ENCODE assay signal across 9 cellular contexts in the genomic region with DNA sequence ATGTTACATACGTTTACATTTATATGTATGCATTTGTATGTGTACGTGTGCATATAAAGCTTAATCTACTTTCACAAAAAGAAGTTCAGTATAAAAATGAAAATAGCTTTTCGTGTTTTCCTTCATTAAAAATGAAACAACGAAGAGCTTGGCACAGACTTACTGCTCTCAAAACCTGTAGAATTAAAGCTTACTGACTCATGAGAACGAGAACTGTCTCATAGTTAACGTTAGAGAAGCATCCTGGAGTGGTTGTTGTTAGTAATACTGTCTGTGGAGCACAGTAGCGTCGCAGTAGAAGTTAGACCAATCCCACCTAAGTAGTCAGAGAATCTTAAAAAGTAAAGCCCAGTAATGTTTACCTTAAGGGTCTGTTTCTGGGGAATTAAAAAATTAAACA. TPM values are rescaled to one million over a fixed set of nuclear protein-coding genes. Genes with fewer than 3 reads are reported as not detected.
DNase-seq lines count a peak whose midpoint lies in the region; ATAC-seq, FAIRE-seq and TF ChIP-seq lines count a peak whose summit lies in the region.
"Had no signal": no experiment of that assay in that cellular context is flagged by ENCODE, and none has a peak within 500 bp of the region (broad histone marks: within the 10 kb centered on the region; RNA-seq: fewer than 3 reads in every experiment).

No MANE protein-coding gene starts in this region.

- FAIRE-seq in GM12892 (lab: Jason Lieb, UNC): no peak
- FAIRE-seq: colon had no signal

- H3K36me3 ChIP-seq in SJSA1 (peaks cover under 1% of the 10 kb centered on the region), esophagus muscularis mucosa (no peaks in the 10 kb centered on the region)

- H3K27ac Mint-ChIP-seq in activated CD4-positive, alpha-beta T cell treated with anti-CD3 and anti-CD28 coated beads, Interleukin-2, amount 10 ng/mL, durations not matched to agents 24 days and 14 days: peak overlapping the region; percentile 97
- H3K27ac Mint-ChIP-seq in progenitor cell of endocrine pancreas: peak overlapping the region; percentile 99

- intact Hi-C loops in activated CD4-positive, alpha-beta T cell treated with anti-CD3 and anti-CD28 coated beads, Interleukin-2, amount 10 ng/mL, durations not matched to agents 24 days and 14 days (cut with micrococcal nuclease): loop anchor here (2.0 kb wide), 1 partner anchor 60 kb away; no protein-coding TSS in a partner anchor
- intact Hi-C loops in esophagus muscularis mucosa (cut with DNase I): no loop called here

- TF ChIP-seq POLR2A in esophagus muscularis mucosa (IDR thresholded peaks at IDR 0.05; ENCODE audit: low read depth) (no peak), GM12892 (IDR thresholded peaks at IDR 0.05; ENCODE audit: low read depth, low read length) (no peak)

- H3K4me3 ChIP-seq in SJSA1: peak overlapping the region; percentile 68
- H3K4me3 ChIP-seq in esophagus muscularis mucosa: peak overlapping the region; percentile 65 to 87 (median 83)

- peaks cover 11% of the 10 kb centered on the region for H3K4me1 ChIP-seq in SJSA1 (replicated peaks)
- peaks cover 30 to 72% (median 66%) of the 10 kb centered on the region in 4 donors for H3K4me1 ChIP-seq in esophagus muscularis mucosa

- TF ChIP-seq CTCF in esophagus muscularis mucosa (IDR thresholded peaks at IDR 0.05): no peak
- no peak for TF ChIP-seq CTCF in progenitor cell of endocrine pancreas (IDR thresholded peaks at IDR 0.05; ENCODE audit: unreplicated experiment)

- ATAC-seq in HG03439 (IDR thresholded peaks at IDR 0.05; ENCODE audit: unreplicated experiment): no peak

- WGBS in esophagus muscularis mucosa: 3% methylated on average over 8 of the region's 8 CpGs

- H3K4me3 Mint-ChIP-seq in activated CD4-positive, alpha-beta T cell treated with anti-CD3 and anti-CD28 coated beads, Interleukin-2, amount 10 ng/mL, durations not matched to agents 24 days and 14 days: peak overlapping the region; percentile 93
- peak overlapping the region; percentile 95 for H3K4me3 Mint-ChIP-seq in progenitor cell of endocrine pancreas (ENCODE audit: low read depth)

- no peaks in the 10 kb centered on the region for H3K9me3 ChIP-seq in SJSA1 (replicated peaks)
- H3K9me3 ChIP-seq in esophagus muscularis mucosa: no peaks in the 10 kb centered on the region

- peaks cover 21% of the 10 kb centered on the region for H3K36me3 Mint-ChIP-seq in activated CD4-positive, alpha-beta T cell treated with anti-CD3 and anti-CD28 coated beads, Interleukin-2, amount 10 ng/mL, durations not matched to agents 24 days and 14 days (ENCODE audit: low read depth)
- H3K36me3 Mint-ChIP-seq in progenitor cell of endocrine pancreas (ENCODE audit: insufficient read depth): peaks cover 3% of the 10 kb centered on the region

- no peaks in the 10 kb centered on the region for H3K9me3 Mint-ChIP-seq in activated CD4-positive, alpha-beta T cell treated with anti-CD3 and anti-CD28 coated beads, Interleukin-2, amount 10 ng/mL, durations not matched to agents 24 days and 14 days
- no peaks in the 10 kb centered on the region for H3K9me3 Mint-ChIP-seq in progenitor cell of endocrine pancreas (ENCODE audit: low read depth)

- H3K27me3 Mint-ChIP-seq in activated CD4-positive, alpha-beta T cell treated with anti-CD3 and anti-CD28 coated beads, Interleukin-2, amount 10 ng/mL, durations not matched to agents 24 days and 14 days: peaks cover 2% of the 10 kb centered on the region
- no peaks in the 10 kb centered on the region for H3K27me3 Mint-ChIP-seq in progenitor cell of endocrine pancreas

- H3K27me3 ChIP-seq in SJSA1 (replicated peaks) (no peaks in the 10 kb centered on the region), esophagus muscularis mucosa (no peaks in the 10 kb centered on the region)

- peaks cover 47% of the 10 kb centered on the region for H3K4me1 Mint-ChIP-seq in activated CD4-positive, alpha-beta T cell treated with anti-CD3 and anti-CD28 coated beads, Interleukin-2, amount 10 ng/mL, durations not matched to agents 24 days and 14 days
- peaks cover 40% of the 10 kb centered on the region for H3K4me1 Mint-ChIP-seq in progenitor cell of endocrine pancreas (ENCODE audit: low read depth)

- no peak overlapping the region for H3K27ac ChIP-seq in SJSA1
- peak overlapping the region; percentile 92 to 98 (median 97) for H3K27ac ChIP-seq in esophagus muscularis mucosa (replicated peaks in 1 of 4)

- no peak for DNase-seq in activated CD4-positive, alpha-beta T cell treated with anti-CD3 and anti-CD28 coated beads, Interleukin-2, amount 10 ng/mL, durations not matched to agents 24 days and 14 days
- DNase-seq in activated CD4-positive, alpha-beta T cell treated with anti-CD3 and anti-CD28 coated beads, Interleukin-2, amount 50 U/mL, for 48 hours: no peak
- DNase-seq in SJSA1 (ENCODE audit: low read depth in 1 of 2, low spot score in 2 of 2): peak in 1 of 2 experiments; percentile 48
- DNase-seq in esophagus muscularis mucosa (ENCODE audit: extremely low spot score): no peak
- DNase-seq in progenitor cell of endocrine pancreas (ENCODE audit: low spot score, unreplicated experiment): no peak
- no peak for DNase-seq in GM12892 (ENCODE audit: insufficient read length)
- no peak for DNase-seq in UCSD-AML1 (lab: John Stamatoyannopoulos, UW; ENCODE audit: unreplicated experiment)

- no peak for TF ChIP-seq EP300 in esophagus muscularis mucosa (IDR thresholded peaks at IDR 0.05)

RNA-seq across cellular contexts. Expression of a gene that starts 1.3 kb away (rescaled TPM):
- 104 and 105 TPM in 2 replicates for total RNA-seq in activated CD4-positive, alpha-beta T cell treated with anti-CD3 and anti-CD28 coated beads, Interleukin-2, amount 10 ng/mL, durations not matched to agents 24 days and 14 days
- 64.7 and 97.6 TPM in 2 replicates for total RNA-seq in SJSA1 (2014; rRNA removed; shearing (Covaris generic))
- total RNA-seq in esophagus muscularis mucosa: 10 to 100 TPM; 42.5 to 60.8 (median 52.5) TPM
- total RNA-seq in progenitor cell of endocrine pancreas: 64.4 and 66.8 TPM in 2 replicates
- polyA plus RNA-seq in GM12892 (2012; ENCODE audit: missing spikeins): 86.3 TPM

RNA-seq across cellular contexts. Expression of a gene that starts 46.3 kb away (rescaled TPM):
- 29.1 and 30.8 TPM in 2 replicates for total RNA-seq in activated CD4-positive, alpha-beta T cell treated with anti-CD3 and anti-CD28 coated beads, Interleukin-2, amount 10 ng/mL, durations not matched to agents 24 days and 14 days
- total RNA-seq in SJSA1 (2014; rRNA removed; shearing (Covaris generic)): 117 and 119 TPM in 2 replicates
- total RNA-seq in esophagus muscularis mucosa: under 1 TPM in 3 of 4 donors, not detected in 1; 0.17 to 0.57 (median 0.26) TPM
- total RNA-seq in progenitor cell of endocrine pancreas: 13.3 and 15.0 TPM in 2 replicates
- polyA plus RNA-seq in GM12892 (2012; ENCODE audit: missing spikeins): 38.0 TPM

RNA-seq across cellular contexts. Expression of a gene that starts 46.8 kb away (rescaled TPM):
- 44.5 and 50.3 TPM in 2 replicates for total RNA-seq in activated CD4-positive, alpha-beta T cell treated with anti-CD3 and anti-CD28 coated beads, Interleukin-2, amount 10 ng/mL, durations not matched to agents 24 days and 14 days
- total RNA-seq in SJSA1 (2014; rRNA removed; shearing (Covaris generic)): 15.4 and 20.5 TPM in 2 replicates
- total RNA-seq in esophagus muscularis mucosa (10 to 100 TPM in 1 of 4 donors, 1 to 10 TPM in 3; 7.6 to 12.5 (median 9.7) TPM), progenitor cell of endocrine pancreas (33.0 and 39.1 TPM in 2 replicates)
- polyA plus RNA-seq in GM12892 (2012; ENCODE audit: missing spikeins): 17.3 TPM
